In genomic region chr7:76330245-76330644, GRCh38 we compare ENCODE assay signal across 28 cellular contexts. TPM values are rescaled to one million over a fixed set of nuclear protein-coding genes. Genes with fewer than 3 reads are reported as not detected.
DNase-seq lines count a peak whose midpoint lies in the region; ATAC-seq, FAIRE-seq and TF ChIP-seq lines count a peak whose summit lies in the region.
"Had no signal": no experiment of that assay in that cellular context is flagged by ENCODE, and none has a peak within 500 bp of the region (broad histone marks: within the 10 kb centered on the region; RNA-seq: fewer than 3 reads in every experiment).

No MANE protein-coding gene starts in this region.

- no peaks in the 10 kb centered on the region for H3K9me3 ChIP-seq in A673 (ENCODE audit: low read depth, low read length, poor library complexity, severe bottlenecking)
- no peaks in the 10 kb centered on the region for H3K9me3 ChIP-seq in K562 (replicated peaks; ENCODE audit: control insufficient read depth, insufficient read depth, low read depth, low read length)
- H3K9me3 ChIP-seq in neutrophil = no peaks in the 10 kb centered on the region
- H3K9me3 ChIP-seq: BLaER1 treated with 17β-estradiol and CSF1 and Interleukin-3, amounts not matched to agents 10 nM and 100 nM; breast epithelium; colonic mucosa had no signal

- peaks cover 7% of the 10 kb centered on the region for H3K27me3 Mint-ChIP-seq in GM23338 (ENCODE audit: insufficient read depth, low read depth, poor library complexity)
- H3K27me3 Mint-ChIP-seq: IgD-negative memory B cell had no signal

- peaks cover 99% of the 10 kb centered on the region for H3K79me2 ChIP-seq in GM23338 (replicated peaks; ENCODE audit: insufficient read depth)
- H3K79me2 ChIP-seq in K562 (ENCODE audit: control insufficient read depth, insufficient read depth, low read length) = peaks cover 94% of the 10 kb centered on the region

- no peak for FAIRE-seq in K562 (lab: Jason Lieb, UNC)
- FAIRE-seq: urothelium cell line had no signal

- intact Hi-C loops in A673 (cut with micrococcal nuclease; ENCODE audit: unreplicated experiment) (no loop called here), K562 (cut with micrococcal nuclease) (no loop called here)

- DNase-seq in A673 (ENCODE audit: low spot score) (no peak), GM23338 (ENCODE audit: low spot score) (no peak), K562 (ENCODE audit: extremely low read depth in 1 of 4, low spot score in 3 of 4) (no peak), NCI-H2107 (lab: John Stamatoyannopoulos, UW) (no peak), kidney tubule cell (ENCODE audit: low spot score) (no peak)
- DNase-seq in stimulated activated CD4-positive, alpha-beta T cell treated with anti-CD3 and anti-CD28 coated beads, Interleukin-4, amount 100 ng/mL, for 24 hours = no peak
- DNase-seq: activated CD4-positive, alpha-beta T cell treated with anti-CD3 and anti-CD28 coated beads, Interleukin-2, amount 50 U/mL, for 4 hours; activated naive CD4-positive, alpha-beta T cell treated with anti-CD3 and anti-CD28 coated beads, Interleukin-2, amount 50 U/mL, for 16 hours; colonic mucosa; DMS79; effector memory CD4-positive, alpha-beta T cell; foreskin fibroblast; GDM1; NCI-H1092 treated with DMSO at 0.1 percent for 48 hours; NCI-H187 treated with DMSO at 0.1 percent for 48 hours; NCI-H526; NK-92 treated with Interleukin-12 subunit alpha and Interleukin-12 subunit beta, amount 100 ng/mL, for 24 hours; occipital lobe; SIG-M5; stimulated activated CD4-positive, alpha-beta T cell treated with anti-CD3 and anti-CD28 coated beads, Interleukin-2, amount 100 ng/mL, for 48 hours; stimulated activated naive CD4-positive, alpha-beta T cell had no signal

- peaks cover 80% of the 10 kb centered on the region for H4K20me1 ChIP-seq in GM23338 (replicated peaks; ENCODE audit: insufficient read depth)
- peaks cover 40% of the 10 kb centered on the region for H4K20me1 ChIP-seq in K562 (replicated peaks; ENCODE audit: control insufficient read depth, insufficient read depth, low read length)

- no peak overlapping the region for H2AFZ ChIP-seq in GM23338
- H2AFZ ChIP-seq in K562 (ENCODE audit: low read depth, low read length) = no peak overlapping the region

- H3K27ac Mint-ChIP-seq in GM23338 = no peak overlapping the region

- H3K36me3 ChIP-seq in A673 (ENCODE audit: insufficient read depth, low read length, poor library complexity, severe bottlenecking) = peaks cover 50% of the 10 kb centered on the region
- peaks cover 40% of the 10 kb centered on the region for H3K36me3 ChIP-seq in GM23338 (ENCODE audit: insufficient read depth)
- peaks cover 95% of the 10 kb centered on the region for H3K36me3 ChIP-seq in K562 (ENCODE audit: control insufficient read depth, insufficient read depth, low read length)
- peaks cover 10% of the 10 kb centered on the region for H3K36me3 ChIP-seq in neutrophil
- H3K36me3 ChIP-seq: breast epithelium, colonic mucosa had no signal

- TF ChIP-seq EP300 in K562 (IDR thresholded peaks at IDR 0.05; ENCODE audit: low read length) = no peak

- WGBS in K562 (ENCODE audit: insufficient coverage, low coverage, missing lambda C conversion rate) = 81% methylated on average over 4 of the region's 4 CpGs

- CTCF ChIA-PET in A673 (lab: Charles Lee) = no interaction called here
- CTCF ChIA-PET in K562 (lab: Yijun Ruan, JAX; ENCODE audit: low intra/inter-chr PET ratio) = no interaction called here

- H3K27ac ChIP-seq in A673 (ENCODE audit: low read depth, low read length, poor library complexity, severe bottlenecking) (peak overlapping the region; percentile 41), GM23338 (ENCODE audit: low read depth) (peak overlapping the region; percentile 17; the same call in 1 of the 2 replicates), K562 (ENCODE audit: extremely low read depth, low read depth, low read length) (peak overlapping the region; percentile 18; the same call in 2 of the 3 replicates), neutrophil (peak overlapping the region; percentile 50)
- H3K27ac ChIP-seq: BLaER1 treated with 17β-estradiol and CSF1 and Interleukin-3, amounts not matched to agents 10 nM and 100 nM; breast epithelium; colonic mucosa had no signal

- H3K9me2 ChIP-seq in GM23338 (ENCODE audit: insufficient read depth) = no peaks in the 10 kb centered on the region

- no peak overlapping the region for H3K4me3 ChIP-seq in A673 (ENCODE audit: low read depth, low read length, poor library complexity, severe bottlenecking)
- H3K4me3 ChIP-seq in GM23338 = no peak overlapping the region
- H3K4me3 ChIP-seq in K562 = no peak overlapping the region
- no peak overlapping the region for H3K4me3 ChIP-seq in neutrophil (ENCODE audit: low read depth in 1 of 2, low read length in 1 of 2)
- H3K4me3 ChIP-seq: BLaER1 treated with 17β-estradiol and CSF1 and Interleukin-3, amounts not matched to agents 10 nM and 100 nM; breast epithelium; colonic mucosa had no signal

- POLR2A ChIA-PET in A673 (lab: Charles Lee; ENCODE audit: low non-redundant PET) = no interaction called here
- POLR2A ChIA-PET in K562 (lab: Yijun Ruan, JAX) = interaction anchor here (0.6 to 3.6 kb wide), 4 partner anchors 11 to 30 kb away, joined by 3 to 12 read pairs (median 4); no protein-coding TSS in a partner anchor

- ATAC-seq in GM23338 = no peak
- no peak for ATAC-seq in K562
- no peak for ATAC-seq in GM19023 (IDR thresholded peaks at IDR 0.05; ENCODE audit: unreplicated experiment)

- H3K9ac ChIP-seq in K562 (ENCODE audit: insufficient read depth in 1 of 2, low read depth in 2 of 2, low read length in 2 of 2) = no peak overlapping the region; a peak in 1 of 4 replicates
- H3K9ac ChIP-seq: BLaER1 treated with 17β-estradiol and CSF1 and Interleukin-3, amounts not matched to agents 10 nM and 100 nM had no signal

- H3K9me3 Mint-ChIP-seq in GM23338 = no peaks in the 10 kb centered on the region
- H3K9me3 Mint-ChIP-seq: activated T-helper 1 cell treated with anti-CD3 and anti-CD28 coated beads, Interleukin-12 subunit alpha, Interleukin-12 subunit beta, Interleukin-2, Interleukin-4 antibody, amounts not matched to agents 30 ng/mL and 10 ng/mL and 1 ng/mL, durations not matched to agents 14 hours and 24 hours and 36 hours; IgD-negative memory B cell had no signal

- BruUV-seq in A673 (replicated peaks; lab: Mats Ljungman, UMichigan) = no TSS peak
- BruUV-seq in K562 (replicated peaks; lab: Mats Ljungman, UMichigan) = no TSS peak

- H3F3A ChIP-seq in GM23338 (replicated peaks; ENCODE audit: low read depth) = peaks cover 43% of the 10 kb centered on the region

- H3K4me1 ChIP-seq in A673 (ENCODE audit: insufficient read depth, low read length, poor library complexity, severe bottlenecking) = peaks cover 3% of the 10 kb centered on the region
- H3K4me1 ChIP-seq in GM23338 (ENCODE audit: insufficient read depth) = peaks cover 7% of the 10 kb centered on the region; the same call in 1 of the 2 replicates
- peaks cover 13 to 18% of the 10 kb centered on the region in 2 experiments for H3K4me1 ChIP-seq in K562 (replicated peaks in 1 of 2; ENCODE audit: control insufficient read depth in 2 of 2, insufficient read depth in 2 of 2, low read length in 2 of 2)
- peaks cover 57 to 61% of the 10 kb centered on the region in 2 experiments for H3K4me1 ChIP-seq in neutrophil (ENCODE audit: control insufficient read depth in 1 of 2, insufficient read depth in 1 of 2, low read depth in 1 of 2, low read length in 1 of 2)

- H3K27me3 ChIP-seq in A673 (replicated peaks; ENCODE audit: insufficient read depth, low read depth, low read length, poor library complexity) (no peaks in the 10 kb centered on the region), GM23338 (ENCODE audit: insufficient read depth) (no peaks in the 10 kb centered on the region), K562 (ENCODE audit: control insufficient read depth in 2 of 2, insufficient read depth in 2 of 2, low read length in 2 of 2) (no peaks in the 10 kb centered on the region), neutrophil (no peaks in the 10 kb centered on the region)
- H3K27me3 ChIP-seq: BLaER1 treated with 17β-estradiol and CSF1 and Interleukin-3, amounts not matched to agents 10 nM and 100 nM; breast epithelium; colonic mucosa had no signal

- H3K4me2 ChIP-seq in GM23338 = no peak overlapping the region
- no peak overlapping the region for H3K4me2 ChIP-seq in K562 (ENCODE audit: insufficient read depth, low read length)
- H3K4me2 ChIP-seq: BLaER1 treated with 17β-estradiol and CSF1 and Interleukin-3, amounts not matched to agents 10 nM and 100 nM had no signal

- TF ChIP-seq CTCF in A673 (conservative IDR thresholded peaks at IDR 0.05; ENCODE audit: low read depth, low read length) (no peak), GM23338 (conservative IDR thresholded peaks at IDR 0.05; ENCODE audit: low read depth in 2 of 2) (no peak), K562 (IDR thresholded peaks at IDR 0.05 in 2 of 3, conservative IDR thresholded peaks at IDR 0.05 in 1 of 3; ENCODE audit: insufficient read depth in 2 of 3, low read depth in 1 of 3, low read length in 3 of 3) (no peak), neutrophil (IDR thresholded peaks at IDR 0.05) (no peak)

- TF ChIP-seq POLR2A in K562 (conservative IDR thresholded peaks at IDR 0.05) = 0 out of 2 replicates have a peak, but pooled peaks have one; percentile 20

- H3K4me3 Mint-ChIP-seq in GM23338 = no peak overlapping the region
- H3K4me3 Mint-ChIP-seq: activated T-helper 1 cell treated with anti-CD3 and anti-CD28 coated beads, Interleukin-12 subunit alpha, Interleukin-12 subunit beta, Interleukin-2, Interleukin-4 antibody, amounts not matched to agents 30 ng/mL and 10 ng/mL and 1 ng/mL, durations not matched to agents 14 hours and 24 hours and 36 hours; IgD-negative memory B cell had no signal

- H3K36me3 Mint-ChIP-seq in GM23338 (ENCODE audit: low read depth) = peaks cover 83% of the 10 kb centered on the region

- TF ChIP-seq RAD21 in K562 (CRISPR knock-in tag; conservative IDR thresholded peaks at IDR 0.05 in 1 of 2, IDR thresholded peaks at IDR 0.05 in 1 of 2) = no peak

- in situ Hi-C loops in K562 (cut with MboI) = no loop called here

- H3K4me1 Mint-ChIP-seq in GM23338 = peaks cover 33% of the 10 kb centered on the region

- H3K9me1 ChIP-seq in K562 (ENCODE audit: control insufficient read depth, insufficient read depth, low read length) = peaks cover 2% of the 10 kb centered on the region

RNA-seq across cellular contexts. Expression of gene HSPB1, which starts 27.8 kb away (rescaled TPM):
- total RNA-seq in A673 (2021) = 354 and 375 TPM in 2 replicates
- 47.5 and 48.1 TPM in 2 replicates for total RNA-seq in GM23338 (2014; rRNA removed; shearing (Covaris generic))
- 437 and 458 TPM in 2 replicates for polyA plus RNA-seq in GM23338 (2016; fragmentation: Nextera tagmentation; extraction: Ambion mirVana)
- 7.2 and 18.6 TPM in 2 replicates for total RNA-seq in K562 (2011; cell fraction: chromatin; rRNA removed; ENCODE audit: low replicate concordance)
- 37.0 and 39.4 TPM in 2 replicates for total RNA-seq in K562 (2011; cell fraction: nucleolus; rRNA removed)
- 25.3 and 28.7 TPM in 2 replicates for total RNA-seq in K562 (2011; cell fraction: nucleoplasm; rRNA removed)
- 138 and 216 TPM in 2 replicates for total RNA-seq in K562 (2014; rRNA removed)
- 16.0 and 27.1 TPM in 2 replicates for total RNA-seq in K562 (2014; rRNA removed; fragmentation: Illumina TruSeq; extraction: Trizol)
- 180 TPM in 2 replicates for total RNA-seq in K562 (2015; rRNA removed; fragmentation: Illumina TruSeq; extraction: Trizol)
- 522 and 565 TPM in 2 replicates for total RNA-seq in K562 (2021)
- 44.8 and 88.9 TPM in 2 replicates for polyA plus RNA-seq in K562 (2011; rRNA removed)
- polyA plus RNA-seq in K562 (2011; cell fraction: cytosol; rRNA removed) = 114 and 636 TPM in 2 replicates
- polyA plus RNA-seq in K562 (2011; cell fraction: nucleus; rRNA removed) = 55.5 and 127 TPM in 2 replicates
- polyA plus RNA-seq in K562 (2012) = 343 and 551 TPM in 2 replicates
- polyA plus RNA-seq in K562 (2014; fragmentation: Illumina TruSeq; extraction: Trizol) = 258 and 607 TPM in 2 replicates
- 100 to 1,000 TPM in 1 of 2 experiments, 10 to 100 TPM in 1; 97.3 to 128 TPM for polyA plus RNA-seq in K562 (2014; fragmentation: Nextera tagmentation; extraction: Ambion mirVana)
- 283 and 298 TPM in 2 replicates for polyA plus RNA-seq in K562 (2014; rRNA removed)
- polyA minus RNA-seq in K562 (2011; rRNA and poly(A)+ RNA removed) = 7.3 and 10.1 TPM in 2 replicates
- 107 and 110 TPM in 2 replicates for polyA minus RNA-seq in K562 (2011; cell fraction: cytosol; rRNA and poly(A)+ RNA removed)
- 19.9 and 22.8 TPM in 2 replicates for polyA minus RNA-seq in K562 (2011; cell fraction: nucleus; rRNA and poly(A)+ RNA removed)

RNA-seq across cellular contexts. Expression of gene YWHAG, which starts 28.5 kb away (rescaled TPM):
- total RNA-seq in A673 (2021) (222 and 249 TPM in 2 replicates), K562 (2014; rRNA removed) (50.3 and 53.2 TPM in 2 replicates), K562 (2014; rRNA removed; fragmentation: Illumina TruSeq; extraction: Trizol) (144 and 155 TPM in 2 replicates), K562 (2015; rRNA removed; fragmentation: Illumina TruSeq; extraction: Trizol) (135 and 136 TPM in 2 replicates), K562 (2021) (238 and 246 TPM in 2 replicates)
- 179 and 180 TPM in 2 replicates for total RNA-seq in GM23338 (2014; rRNA removed; shearing (Covaris generic))
- polyA plus RNA-seq in GM23338 (2016; fragmentation: Nextera tagmentation; extraction: Ambion mirVana) (82.2 and 97.0 TPM in 2 replicates), K562 (2011; rRNA removed) (67.6 and 94.5 TPM in 2 replicates), K562 (2014; fragmentation: Illumina TruSeq; extraction: Trizol) (200 and 204 TPM in 2 replicates), K562 (2014; fragmentation: Nextera tagmentation; extraction: Ambion mirVana) (10 to 100 TPM; 30.4 to 37.6 TPM), K562 (2014; rRNA removed) (74.9 and 83.6 TPM in 2 replicates)
- 60.5 and 71.2 TPM in 2 replicates for total RNA-seq in K562 (2011; cell fraction: chromatin; rRNA removed; ENCODE audit: low replicate concordance)
- 39.9 and 41.7 TPM in 2 replicates for total RNA-seq in K562 (2011; cell fraction: nucleolus; rRNA removed)
- 59.5 and 77.9 TPM in 2 replicates for total RNA-seq in K562 (2011; cell fraction: nucleoplasm; rRNA removed)
- 43.4 and 52.2 TPM in 2 replicates for polyA plus RNA-seq in K562 (2011; cell fraction: cytosol; rRNA removed)
- 30.1 and 40.2 TPM in 2 replicates for polyA plus RNA-seq in K562 (2011; cell fraction: nucleus; rRNA removed)
- 142 and 212 TPM in 2 replicates for polyA plus RNA-seq in K562 (2012)
- 142 and 187 TPM in 2 replicates for polyA minus RNA-seq in K562 (2011; rRNA and poly(A)+ RNA removed)
- polyA minus RNA-seq in K562 (2011; cell fraction: cytosol; rRNA and poly(A)+ RNA removed) = 110 and 154 TPM in 2 replicates
- 23.0 and 31.1 TPM in 2 replicates for polyA minus RNA-seq in K562 (2011; cell fraction: nucleus; rRNA and poly(A)+ RNA removed)
